In the genomic region with DNA sequence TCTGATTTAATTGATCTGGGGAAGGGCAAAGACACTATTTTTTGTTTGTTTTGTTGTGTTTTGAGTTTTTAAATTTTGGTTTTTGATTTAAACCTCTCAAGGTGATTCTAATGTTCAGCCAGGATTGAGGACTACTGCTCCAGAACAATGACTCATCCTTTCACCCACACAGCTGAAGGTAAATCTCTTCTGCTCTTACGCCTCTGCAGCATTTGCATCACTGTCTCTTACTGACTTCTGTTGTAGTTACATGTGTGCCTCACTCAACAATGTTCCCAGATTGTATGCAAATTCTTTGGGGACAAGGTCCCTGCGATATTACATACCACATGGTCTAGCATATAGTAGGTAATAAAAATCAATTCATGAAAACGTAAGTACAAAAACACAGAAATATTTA, we compare ENCODE assay signal across 20 cellular contexts.
DNase-seq lines count a peak whose midpoint lies in the region; ATAC-seq, FAIRE-seq and TF ChIP-seq lines count a peak whose summit lies in the region.
"Had no signal": no experiment of that assay in that cellular context is flagged by ENCODE, and none has a peak within 500 bp of the region (broad histone marks: within the 10 kb centered on the region; RNA-seq: fewer than 3 reads in every experiment).

No MANE protein-coding gene starts in this region.

- no peak for TF ChIP-seq POLR2A in A549 (IDR thresholded peaks at IDR 0.05; ENCODE audit: low read length)

- H3K4me2 ChIP-seq in A549 (no peak overlapping the region), mammary epithelial cell (ENCODE audit: insufficient read depth, low read depth, low read length) (no peak overlapping the region)
- H3K4me2 ChIP-seq: BLaER1 treated with 17β-estradiol and CSF1 and Interleukin-3, amounts not matched to agents 10 nM and 100 nM had no signal

- H3K27me3 ChIP-seq in mammary epithelial cell (ENCODE audit: insufficient read depth, low read length) (no peaks in the 10 kb centered on the region), foreskin keratinocyte (no peaks in the 10 kb centered on the region)
- H3K27me3 ChIP-seq: BLaER1 treated with 17β-estradiol and CSF1 and Interleukin-3, amounts not matched to agents 10 nM and 100 nM had no signal

- no peak for TF ChIP-seq RAD21 in A549 (conservative IDR thresholded peaks at IDR 0.05 in 1 of 2, IDR thresholded peaks at IDR 0.05 in 1 of 2)

- peak; percentile 40 for DNase-seq in DMS53 (lab: John Stamatoyannopoulos, UW)
- no peak for DNase-seq in DMS53 treated with DMSO at 0.1 percent for 48 hours (lab: John Stamatoyannopoulos, UW; ENCODE audit: unreplicated experiment)
- no peak for DNase-seq in A549 (ENCODE audit: low read depth in 1 of 2, low spot score in 1 of 2)
- peak; percentile 11 for DNase-seq in mammary epithelial cell
- no peak for DNase-seq in foreskin keratinocyte
- DNase-seq in activated gamma-delta T cell treated with Interleukin-2 at 50 U/mL for 16 hours: no peak
- DNase-seq in cerebellum (ENCODE audit: low spot score): no peak
- DNase-seq in stimulated activated CD4-positive, alpha-beta T cell treated with anti-CD3 and anti-CD28 coated beads, Interleukin-4, amount 100 ng/mL, for 1 hour: no peak
- DNase-seq: Calu3; CD8-positive, alpha-beta T cell; GOT3; H7; HFFc6; IMR-90 had no signal

- TF ChIP-seq CTCF in A549 (IDR thresholded peaks at IDR 0.05) (no peak), mammary epithelial cell (conservative IDR thresholded peaks at IDR 0.05 in 1 of 2, IDR thresholded peaks at IDR 0.05 in 1 of 2; ENCODE audit: extremely low read depth in 1 of 2, insufficient read depth in 1 of 2, low read depth in 1 of 2, low read length in 2 of 2) (no peak), foreskin keratinocyte (conservative IDR thresholded peaks at IDR 0.05) (no peak)

- no peak overlapping the region for H2AFZ ChIP-seq in mammary epithelial cell (ENCODE audit: low read depth, low read length)

- 50% methylated on average over 3 of the region's 3 CpGs for WGBS in A549 (ENCODE audit: missing lambda C conversion rate)
- WGBS in mammary epithelial cell (ENCODE audit: low coverage, missing lambda C conversion rate): 75% methylated on average over 3 of the region's 3 CpGs

- no peak overlapping the region for H3K9ac ChIP-seq in mammary epithelial cell (ENCODE audit: insufficient read depth, low read length)
- H3K9ac ChIP-seq: BLaER1 treated with 17β-estradiol and CSF1 and Interleukin-3, amounts not matched to agents 10 nM and 100 nM had no signal

- H3K4me3 ChIP-seq in A549: no peak overlapping the region
- no peak overlapping the region for H3K4me3 ChIP-seq in mammary epithelial cell (replicated peaks in 1 of 3; ENCODE audit: insufficient read depth in 1 of 3, low read depth in 2 of 3, low read length in 3 of 3)
- H3K4me3 ChIP-seq: BLaER1 treated with 17β-estradiol and CSF1 and Interleukin-3, amounts not matched to agents 10 nM and 100 nM had no signal

- no TSS peak for BruUV-seq in mammary epithelial cell (replicated peaks; lab: Mats Ljungman, UMichigan)

- no peaks in the 10 kb centered on the region for H4K20me1 ChIP-seq in mammary epithelial cell (ENCODE audit: insufficient read depth, low read length)
- H4K20me1 ChIP-seq: BLaER1 treated with 17β-estradiol and CSF1 and Interleukin-3, amounts not matched to agents 10 nM and 100 nM had no signal

- H3K79me2 ChIP-seq in mammary epithelial cell (ENCODE audit: insufficient read depth, low read length): no peaks in the 10 kb centered on the region

- dilution Hi-C loops in mammary epithelial cell (cut with HindIII; ENCODE audit: low sequenced_read_pairs): no loop called here

- ATAC-seq in A549: no peak
- ATAC-seq in foreskin keratinocyte: peak; percentile 40
- ATAC-seq: CD8-positive, alpha-beta T cell; HCT116 had no signal

- H3K27ac ChIP-seq in A549: no peak overlapping the region
- no peak overlapping the region for H3K27ac ChIP-seq in mammary epithelial cell (ENCODE audit: insufficient read depth, low read depth, low read length)
- H3K27ac ChIP-seq in foreskin keratinocyte: no peak overlapping the region
- H3K27ac ChIP-seq: 22Rv1; BLaER1 treated with 17β-estradiol and CSF1 and Interleukin-3, amounts not matched to agents 10 nM and 100 nM; HL-60 had no signal

- no peak for FAIRE-seq in A549 (lab: Jason Lieb, UNC)
- FAIRE-seq: G401.6, GM12891 had no signal

- H3K4me1 ChIP-seq in A549 (no peaks in the 10 kb centered on the region), mammary epithelial cell (ENCODE audit: insufficient read depth, low read length) (no peaks in the 10 kb centered on the region), foreskin keratinocyte (no peaks in the 10 kb centered on the region)
- H3K4me1 ChIP-seq: BLaER1 treated with 17β-estradiol and CSF1 and Interleukin-3, amounts not matched to agents 10 nM and 100 nM had no signal

- POLR2A ChIA-PET in A549 (lab: Yijun Ruan, JAX): no interaction called here

- H3K9me3 ChIP-seq in A549 (no peaks in the 10 kb centered on the region), mammary epithelial cell (replicated peaks; ENCODE audit: insufficient read depth, low read length) (no peaks in the 10 kb centered on the region)
- H3K9me3 ChIP-seq: BLaER1 treated with 17β-estradiol and CSF1 and Interleukin-3, amounts not matched to agents 10 nM and 100 nM had no signal

- in situ Hi-C loops in mammary epithelial cell (cut with MboI; ENCODE audit: low sequenced_read_pairs in 2 of 2): no loop called here

- H3K36me3 ChIP-seq in mammary epithelial cell (ENCODE audit: insufficient read depth, low read length): no peaks in the 10 kb centered on the region
- H3K36me3 ChIP-seq: BLaER1 treated with 17β-estradiol and CSF1 and Interleukin-3, amounts not matched to agents 10 nM and 100 nM had no signal

- TF ChIP-seq EP300 in A549 (IDR thresholded peaks at IDR 0.05): no peak

- CTCF ChIA-PET in A549 (lab: Yijun Ruan, JAX) (no interaction called here), mammary epithelial cell (lab: Charles Lee; ENCODE audit: low non-redundant PET) (no interaction called here)

- intact Hi-C loops in mammary epithelial cell (cut with micrococcal nuclease): no loop called here

TF ChIP-seq in A549, 52 proteins besides CTCF, POLR2A, EP300 and RAD21:
- no peak for TF ChIP-seq ZFP36 (IDR thresholded peaks at IDR 0.05; ENCODE audit: borderline replicate concordance, partially characterized antibody)
- TF ChIP-seq FOSL2 (IDR thresholded peaks at IDR 0.05): no peak
- TF ChIP-seq FOSL2 (CRISPR knock-in tag; IDR thresholded peaks at IDR 0.05): peak; percentile 36; the same call in 1 of the 2 replicates
TF ChIP-seq in A549: peak in this region for 1.

Comparison
In these comparisons a context has a peak if more than half of its experiments do, and no peak if none do; other contexts are left out.
1. DNase-seq: peak in DMS53 (single experiment) and mammary epithelial cell (single experiment); none in DMS53 treated with DMSO at 0.1 percent for 48 hours (single experiment), A549 (0 of 2), foreskin keratinocyte (0 of 2), activated gamma-delta T cell treated with Interleukin-2 at 50 U/mL for 16 hours (single experiment), cerebellum (single experiment) and stimulated activated CD4-positive, alpha-beta T cell treated with anti-CD3 and anti-CD28 coated beads, Interleukin-4, amount 100 ng/mL, for 1 hour (single experiment).